ENCODE assay signal across 31 cellular contexts in the genomic region with DNA sequence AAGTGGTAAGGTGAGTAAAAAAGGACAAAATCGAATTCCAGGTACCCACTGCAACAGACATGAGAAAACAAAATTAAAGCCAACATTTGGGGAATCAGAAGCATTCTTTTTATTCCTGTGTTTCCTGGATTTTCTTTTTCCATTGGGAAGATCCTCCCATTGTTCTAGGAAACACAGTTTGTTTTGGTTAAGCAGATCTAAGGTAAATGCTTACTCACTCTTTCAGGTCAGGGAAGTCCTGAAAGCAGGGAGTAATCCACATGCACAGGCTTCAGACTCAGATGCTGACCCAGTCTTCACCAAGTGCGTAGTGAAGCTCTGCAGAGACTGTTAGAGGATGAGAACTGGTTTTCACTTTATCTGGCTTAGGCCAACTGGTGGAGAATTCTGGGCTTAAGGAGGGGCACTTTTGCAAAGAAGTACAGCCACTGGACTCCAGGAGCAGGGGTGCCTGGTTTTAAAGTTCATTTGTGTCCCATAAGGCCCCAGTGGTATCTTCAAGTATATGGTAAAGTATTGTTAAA.
"Had no signal": no experiment of that assay in that cellular context is flagged by ENCODE, and none has a peak within 500 bp of the region (broad histone marks: within the 10 kb centered on the region; RNA-seq: fewer than 3 reads in every experiment).

No MANE protein-coding gene starts in this region.

- H3K9ac ChIP-seq: KMS-11 had no signal

- H3K4me3 Mint-ChIP-seq: activated CD4-positive, alpha-beta memory T cell treated with anti-CD3 and anti-CD28 coated beads for 36 hours; activated CD4-positive, alpha-beta T cell treated with anti-CD3 and anti-CD28 coated beads, Interleukin-2, amount 10 ng/mL, durations not matched to agents 7 days and 5 days; activated naive CD8-positive, alpha-beta T cell treated with anti-CD3 and anti-CD28 coated beads, Interleukin-2, amount 50 U/mL, for 24 hours; activated T-cell treated with anti-CD3 and anti-CD28 coated beads, Interleukin-2, amount 50 U/mL, for 4 hours; central memory CD8-positive, alpha-beta T cell; T-helper 1 cell treated with Interleukin-12 subunit alpha and Interleukin-12 subunit beta and Interleukin-4 antibody, amounts not matched to agents 30 μg/mL and 1 μg/mL, for 36 hours; WTC11 had no signal

- H3K36me3 ChIP-seq: ascending aorta, SJSA1 had no signal

- DNase-seq: activated CD4-positive, alpha-beta memory T cell treated with anti-CD3 and anti-CD28 coated beads for 36 hours; activated CD4-positive, alpha-beta T cell treated with anti-CD3 and anti-CD28 coated beads, Interleukin-2, amount 10 ng/mL, durations not matched to agents 7 days and 5 days; activated CD4-positive, CD25-positive, alpha-beta regulatory T cell treated with anti-CD3 and anti-CD28 coated beads, Interleukin-2, amount 50 U/mL, for 72 hours; activated CD8-positive, alpha-beta memory T cell treated with anti-CD3 and anti-CD28 coated beads for 24 hours; activated effector memory CD4-positive, alpha-beta T cell treated with anti-CD3 and anti-CD28 coated beads, Interleukin-2, amount 50 U/mL, for 16 hours; activated naive CD4-positive, alpha-beta T cell treated with Interleukin-2 at 50 U/mL for 16 hours; activated naive CD8-positive, alpha-beta T cell treated with anti-CD3 and anti-CD28 coated beads, Interleukin-2, amount 50 U/mL, for 24 hours; activated T-cell treated with anti-CD3 and anti-CD28 coated beads, Interleukin-2, amount 50 U/mL, for 4 hours; amniotic stem cell; body of pancreas; NCI-H1092; NCI-H1417; NCI-H1694; NCI-H2029; NCI-H2107; NCI-H2171 treated with DMSO at 0.1 percent for 48 hours; NCI-H226; NCI-H526 treated with DMSO at 0.1 percent for 48 hours; NCI-H82; OCI-M1; SHP77 had no signal

- ATAC-seq: activated naive CD4-positive, alpha-beta T cell treated with anti-CD3 and anti-CD28 coated beads, Interleukin-2, amount 50 U/mL, for 72 hours; activated naive CD8-positive, alpha-beta T cell treated with anti-CD3 and anti-CD28 coated beads, Interleukin-2, amount 50 U/mL, for 24 hours; activated T-cell treated with anti-CD3 and anti-CD28 coated beads, Interleukin-2, amount 50 U/mL, for 4 hours; body of pancreas; Panc1; SK-N-SH treated with all-trans-retinoic acid at 6 μM for 48 hours; WTC11 had no signal

- H3K9me3 ChIP-seq: SJSA1 had no signal

- H3K27ac Mint-ChIP-seq: activated CD4-positive, alpha-beta memory T cell treated with anti-CD3 and anti-CD28 coated beads for 36 hours; activated CD4-positive, alpha-beta T cell treated with anti-CD3 and anti-CD28 coated beads, Interleukin-2, amount 10 ng/mL, durations not matched to agents 7 days and 5 days; activated naive CD4-positive, alpha-beta T cell treated with anti-CD3 and anti-CD28 coated beads, Interleukin-2, amount 50 U/mL, for 72 hours; activated naive CD8-positive, alpha-beta T cell treated with anti-CD3 and anti-CD28 coated beads, Interleukin-2, amount 50 U/mL, for 24 hours; T-helper 1 cell treated with Interleukin-12 subunit alpha and Interleukin-12 subunit beta and Interleukin-4 antibody, amounts not matched to agents 30 μg/mL and 1 μg/mL, for 36 hours; WTC11 had no signal

- H3K27ac ChIP-seq: ascending aorta, body of pancreas, KMS-11, RWPE1, SJSA1 had no signal

- H3K27me3 ChIP-seq: ascending aorta, body of pancreas, SJSA1 had no signal

- H3K4me3 ChIP-seq: ascending aorta, body of pancreas, SJSA1 had no signal

- H3K27me3 Mint-ChIP-seq: activated CD4-positive, alpha-beta memory T cell treated with anti-CD3 and anti-CD28 coated beads for 36 hours; activated CD4-positive, alpha-beta T cell treated with anti-CD3 and anti-CD28 coated beads, Interleukin-2, amount 10 ng/mL, durations not matched to agents 7 days and 5 days; activated naive CD8-positive, alpha-beta T cell treated with anti-CD3 and anti-CD28 coated beads, Interleukin-2, amount 50 U/mL, for 24 hours; central memory CD8-positive, alpha-beta T cell had no signal
